24 cellular contexts compared by ENCODE assay signal in the genomic region with DNA sequence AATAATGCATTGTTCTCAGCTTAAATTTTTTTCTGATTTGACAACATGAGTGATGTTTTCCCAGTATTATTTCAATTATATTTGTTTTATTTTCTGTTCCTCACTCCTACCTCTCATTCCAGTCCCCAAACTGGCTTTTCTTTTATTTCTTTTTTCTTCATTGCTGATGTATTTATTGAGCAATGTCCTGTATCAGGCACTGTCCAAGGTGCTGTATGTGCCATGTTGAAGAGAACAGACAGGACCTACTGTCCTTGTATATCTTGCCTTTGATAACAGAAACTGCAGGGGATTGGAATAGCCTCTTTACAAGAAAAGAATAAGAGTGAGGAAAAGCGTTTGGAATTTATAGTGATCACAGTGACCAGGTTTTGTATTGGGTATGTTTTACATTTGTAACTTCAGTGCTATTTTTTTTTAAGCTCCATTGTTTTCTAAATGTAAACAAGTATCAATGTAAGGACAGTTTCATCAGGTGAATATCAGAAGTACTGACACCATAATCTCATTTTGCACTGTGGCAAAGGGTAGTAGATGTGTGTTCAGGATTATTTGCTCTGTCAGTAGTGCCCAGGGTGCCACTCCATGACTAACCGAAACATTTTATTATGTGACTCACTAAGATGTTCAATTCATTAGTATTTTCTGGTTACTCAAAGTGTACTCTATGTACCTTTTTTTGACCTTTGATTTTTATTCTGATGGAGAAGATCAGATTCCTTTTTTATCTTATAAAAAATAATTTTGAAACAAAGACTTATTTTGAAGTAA. TPM values are rescaled to one million over a fixed set of nuclear protein-coding genes. Genes with fewer than 3 reads are reported as not detected.
DNase-seq lines count a peak whose midpoint lies in the region; ATAC-seq, FAIRE-seq and TF ChIP-seq lines count a peak whose summit lies in the region.
"Had no signal": no experiment of that assay in that cellular context is flagged by ENCODE, and none has a peak within 500 bp of the region (broad histone marks: within the 10 kb centered on the region; RNA-seq: fewer than 3 reads in every experiment).

No MANE protein-coding gene starts in this region.

- no peaks in the 10 kb centered on the region for H3K9me3 ChIP-seq in keratinocyte (ENCODE audit: control insufficient read depth, low read depth, low read length)
- H3K9me3 ChIP-seq in colonic mucosa, result no peaks in the 10 kb centered on the region
- H3K9me3 ChIP-seq: SJSA1, thyroid gland had no signal

- dilution Hi-C loops in keratinocyte (cut with MboI; ENCODE audit: extremely low pct_ligation_motif_present, low sequenced_read_pairs), result no loop called here

- TF ChIP-seq CTCF in brain microvascular endothelial cell (IDR thresholded peaks at IDR 0.05; ENCODE audit: low read depth, low read length, missing control alignments) (no peak), keratinocyte (optimal IDR thresholded peaks at IDR 0.05 in 1 of 3, IDR thresholded peaks at IDR 0.05 in 1 of 3, conservative IDR thresholded peaks at IDR 0.05 in 1 of 3; ENCODE audit: extremely low read depth in 1 of 3, insufficient read depth in 2 of 3, low read length in 3 of 3) (no peak), colonic mucosa (IDR thresholded peaks at IDR 0.05) (no peak)

- DNase-seq in ACHN (peak; percentile 18), LHCN-M2 (ENCODE audit: low read depth) (peak; percentile 64), brain microvascular endothelial cell (peak; percentile 13), keratinocyte (ENCODE audit: low read depth, low spot score) (no peak), colonic mucosa (no peak)
- no peak for DNase-seq in activated naive CD4-positive, alpha-beta T cell treated with anti-CD3 and anti-CD28 coated beads for 36 hours
- DNase-seq: activated CD4-positive, alpha-beta memory T cell treated with anti-CD3 and anti-CD28 coated beads for 36 hours; activated gamma-delta T cell treated with Interleukin-2 at 50 U/mL for 16 hours; amygdala; CD4-positive, alpha-beta T cell; effector CD8-positive, alpha-beta T cell; immature natural killer cell; NCI-H1694; NCI-H774; small intestine; stimulated activated CD4-positive, alpha-beta T cell treated with anti-CD3 and anti-CD28 coated beads, Interleukin-2, amount 100 ng/mL, for 48 hours; stimulated activated naive CD4-positive, alpha-beta T cell treated with Interleukin-2 at 50 U/mL for 16 hours; T-helper 17 cell; thyroid gland had no signal

- H3K4me3 Mint-ChIP-seq in activated naive CD4-positive, alpha-beta T cell treated with anti-CD3 and anti-CD28 coated beads for 36 hours, result no peak overlapping the region
- H3K4me3 Mint-ChIP-seq: activated CD4-positive, alpha-beta memory T cell treated with anti-CD3 and anti-CD28 coated beads for 36 hours; CD4-positive, alpha-beta T cell; immature natural killer cell; T-helper 17 cell had no signal

- no peaks in the 10 kb centered on the region for H3K79me2 ChIP-seq in keratinocyte (ENCODE audit: control insufficient read depth, insufficient read depth, low read length)

- H3K27me3 ChIP-seq in brain microvascular endothelial cell (replicated peaks), result no peaks in the 10 kb centered on the region
- H3K27me3 ChIP-seq in keratinocyte (ENCODE audit: control insufficient read depth, extremely low read depth, insufficient read depth, low read length), result no peaks in the 10 kb centered on the region
- no peaks in the 10 kb centered on the region for H3K27me3 ChIP-seq in colonic mucosa
- H3K27me3 ChIP-seq: SJSA1, thyroid gland had no signal

- intact Hi-C loops in activated naive CD4-positive, alpha-beta T cell treated with anti-CD3 and anti-CD28 coated beads for 36 hours (cut with micrococcal nuclease), result no loop called here
- intact Hi-C loops in colonic mucosa (cut with DNase I), result no loop called here

- H3K27ac Mint-ChIP-seq in activated naive CD4-positive, alpha-beta T cell treated with anti-CD3 and anti-CD28 coated beads for 36 hours, result no peak overlapping the region
- H3K27ac Mint-ChIP-seq: activated CD4-positive, alpha-beta memory T cell treated with anti-CD3 and anti-CD28 coated beads for 36 hours; CD4-positive, alpha-beta T cell; T-helper 17 cell had no signal

- H3K36me3 Mint-ChIP-seq in activated naive CD4-positive, alpha-beta T cell treated with anti-CD3 and anti-CD28 coated beads for 36 hours (ENCODE audit: low read depth), result peaks cover 37% of the 10 kb centered on the region

- H3K4me1 ChIP-seq in keratinocyte (ENCODE audit: control insufficient read depth, extremely low read depth, insufficient read depth, low read length), result peaks cover 33% of the 10 kb centered on the region
- H3K4me1 ChIP-seq in colonic mucosa, result no peaks in the 10 kb centered on the region
- H3K4me1 ChIP-seq: thyroid gland had no signal

- H3K36me3 ChIP-seq in brain microvascular endothelial cell (replicated peaks), result no peaks in the 10 kb centered on the region
- H3K36me3 ChIP-seq in keratinocyte (ENCODE audit: control insufficient read depth in 2 of 2, extremely low read depth in 1 of 2, insufficient read depth in 2 of 2, low read length in 2 of 2), result no peaks in the 10 kb centered on the region
- no peaks in the 10 kb centered on the region for H3K36me3 ChIP-seq in colonic mucosa

- H4K20me1 ChIP-seq in keratinocyte (ENCODE audit: control insufficient read depth, extremely low read depth, insufficient read depth, low read length), result no peaks in the 10 kb centered on the region

- no peak overlapping the region for H3K4me3 ChIP-seq in brain microvascular endothelial cell (ENCODE audit: low read depth, low read length)
- H3K4me3 ChIP-seq in keratinocyte (ENCODE audit: control insufficient read depth in 2 of 3, extremely low read depth in 1 of 3, insufficient read depth in 2 of 3, low read depth in 1 of 3, low read length in 3 of 3), result no peak overlapping the region
- H3K4me3 ChIP-seq in colonic mucosa, result no peak overlapping the region
- H3K4me3 ChIP-seq: lung, SJSA1, thyroid gland had no signal

- H2AFZ ChIP-seq in keratinocyte (ENCODE audit: control insufficient read depth, low read length), result no peak overlapping the region

- H3K27ac ChIP-seq in brain microvascular endothelial cell (no peak overlapping the region), keratinocyte (ENCODE audit: control insufficient read depth, insufficient read depth, low read length) (no peak overlapping the region), colonic mucosa (no peak overlapping the region)
- H3K27ac ChIP-seq: SJSA1, thyroid gland had no signal

- peaks cover 7% of the 10 kb centered on the region for H3K9me3 Mint-ChIP-seq in activated naive CD4-positive, alpha-beta T cell treated with anti-CD3 and anti-CD28 coated beads for 36 hours
- H3K9me3 Mint-ChIP-seq: CD4-positive, alpha-beta T cell had no signal

- FAIRE-seq in keratinocyte (lab: Jason Lieb, UNC), result peak; percentile 84
- FAIRE-seq: GM12891 had no signal

- no peaks in the 10 kb centered on the region for H3K9me1 ChIP-seq in keratinocyte (ENCODE audit: control insufficient read depth, extremely low read depth, insufficient read depth, low read length)

- CTCF ChIA-PET in activated naive CD4-positive, alpha-beta T cell treated with anti-CD3 and anti-CD28 coated beads for 36 hours (lab: Charles Lee), result interaction anchor here (1.2 kb wide), 2 partner anchors 33 to 68 kb away, joined by 3 read pairs; no protein-coding TSS in a partner anchor

- ATAC-seq in HG02678 (IDR thresholded peaks at IDR 0.05; ENCODE audit: unreplicated experiment), result no peak
- ATAC-seq in GM21737 (IDR thresholded peaks at IDR 0.05; ENCODE audit: unreplicated experiment), result no peak
- ATAC-seq: T-helper 17 cell had no signal

- in situ Hi-C loops in ACHN (cut with HindIII; ENCODE audit: low pct_ligation_motif_present, low pct_unique_long_range_greater_than_20kb, low sequenced_read_pairs), result no loop called here
- in situ Hi-C loops in brain microvascular endothelial cell (cut with HindIII; ENCODE audit: low pct_ligation_motif_present, low sequenced_read_pairs), result no loop called here

- H3K27me3 Mint-ChIP-seq in activated naive CD4-positive, alpha-beta T cell treated with anti-CD3 and anti-CD28 coated beads for 36 hours (ENCODE audit: low read depth), result no peaks in the 10 kb centered on the region
- H3K27me3 Mint-ChIP-seq: activated CD4-positive, alpha-beta memory T cell treated with anti-CD3 and anti-CD28 coated beads for 36 hours; CD4-positive, alpha-beta T cell; T-helper 17 cell had no signal

- H3K9ac ChIP-seq in keratinocyte (ENCODE audit: control insufficient read depth, extremely low read depth, insufficient read depth, low read length), result no peak overlapping the region
- H3K9ac ChIP-seq in colonic mucosa (ENCODE audit: low read depth in 2 of 2, low read length in 2 of 2), result no peak overlapping the region

- H3K4me1 Mint-ChIP-seq in activated naive CD4-positive, alpha-beta T cell treated with anti-CD3 and anti-CD28 coated beads for 36 hours (ENCODE audit: low read depth), result no peaks in the 10 kb centered on the region
- H3K4me1 Mint-ChIP-seq: immature natural killer cell had no signal

- no peak overlapping the region for H3K4me2 ChIP-seq in keratinocyte (ENCODE audit: control insufficient read depth, extremely low read depth, insufficient read depth, low read depth, low read length)

RNA-seq across cellular contexts. Expression of a gene that starts 15.6 kb away (rescaled TPM):
- total RNA-seq in LHCN-M2 (2014; rRNA removed), result 31.2 and 35.9 TPM in 2 replicates
- 11.2 TPM for polyA plus RNA-seq in LHCN-M2 (2012)
- 59.5 to 71.5 TPM (median 62.5 TPM) in 3 replicates for polyA plus RNA-seq in keratinocyte
- polyA plus RNA-seq in keratinocyte (2011; ENCODE audit: low read depth), result 9.6 TPM
- 21.5 and 33.6 TPM in 2 replicates for polyA plus RNA-seq in keratinocyte (2011; cell fraction: cytosol; rRNA removed)
- polyA plus RNA-seq in keratinocyte (2011; cell fraction: nucleus; rRNA removed), result 129 and 133 TPM in 2 replicates
- 20.2 and 24.6 TPM in 2 replicates for polyA plus RNA-seq in keratinocyte (2012; ENCODE audit: low replicate concordance)
- 146 to 209 TPM (median 160 TPM) in 3 replicates for polyA minus RNA-seq in keratinocyte
- polyA minus RNA-seq in keratinocyte (2011; cell fraction: cytosol; rRNA and poly(A)+ RNA removed), result 35.3 TPM
- polyA minus RNA-seq in keratinocyte (2011; cell fraction: nucleus; rRNA and poly(A)+ RNA removed), result 70.4 and 114 TPM in 2 replicates
- 10 to 100 TPM; 14.8 to 15.3 TPM for total RNA-seq in activated naive CD4-positive, alpha-beta T cell treated with anti-CD3 and anti-CD28 coated beads for 36 hours
- 10 to 100 TPM; 52.5 to 65.6 TPM for total RNA-seq in colonic mucosa

RNA-seq across cellular contexts. Expression of a gene that starts 41.1 kb away (rescaled TPM):
- total RNA-seq in LHCN-M2 (2014; rRNA removed) (13.6 and 22.4 TPM in 2 replicates), colonic mucosa (10 to 100 TPM; 20.1 to 28.6 TPM)
- polyA plus RNA-seq in LHCN-M2 (2012), result 8.8 TPM
- polyA plus RNA-seq in keratinocyte, result 14.0 to 26.6 TPM (median 17.0 TPM) in 3 replicates
- 15.5 TPM for polyA plus RNA-seq in keratinocyte (2011; ENCODE audit: low read depth)
- polyA plus RNA-seq in keratinocyte (2011; cell fraction: cytosol; rRNA removed), result 14.5 and 27.0 TPM in 2 replicates
- 20.3 and 28.4 TPM in 2 replicates for polyA plus RNA-seq in keratinocyte (2011; cell fraction: nucleus; rRNA removed)
- polyA plus RNA-seq in keratinocyte (2012; ENCODE audit: low replicate concordance), result 13.9 and 20.8 TPM in 2 replicates
- polyA minus RNA-seq in keratinocyte, result 0.46 to 11.9 TPM (median 6.0 TPM) in 3 replicates
- 2.7 TPM for polyA minus RNA-seq in keratinocyte (2011; cell fraction: cytosol; rRNA and poly(A)+ RNA removed)
- polyA minus RNA-seq in keratinocyte (2011; cell fraction: nucleus; rRNA and poly(A)+ RNA removed), result 5.4 and 14.2 TPM in 2 replicates
- total RNA-seq in activated naive CD4-positive, alpha-beta T cell treated with anti-CD3 and anti-CD28 coated beads for 36 hours, result 10 to 100 TPM; 35.8 to 39.3 TPM

Comparison
In these comparisons a context has a peak if more than half of its experiments do, and no peak if none do; other contexts are left out.
1. DNase-seq: peak in ACHN (single experiment), LHCN-M2 (single experiment) and brain microvascular endothelial cell (single experiment); none in keratinocyte (single experiment), activated naive CD4-positive, alpha-beta T cell treated with anti-CD3 and anti-CD28 coated beads for 36 hours (single experiment) and colonic mucosa (single experiment).